ENCODE assay signal across 8 cellular contexts in genomic region chr5:91281409-91281808, GRCh38.
DNase-seq lines count a peak whose midpoint lies in the region; ATAC-seq and TF ChIP-seq lines count a peak whose summit lies in the region.

No MANE protein-coding gene starts in this region.

- H3K4me3 Mint-ChIP-seq in activated T-cell treated with anti-CD3 and anti-CD28 coated beads, Interleukin-2, amount 50 U/mL, for 24 hours: peak overlapping the region; percentile 74
- H3K4me3 Mint-ChIP-seq in activated T-helper 1 cell treated with anti-CD3 and anti-CD28 coated beads, Interleukin-12 subunit alpha, Interleukin-12 subunit beta, Interleukin-2, Interleukin-4 antibody, amounts not matched to agents 30 ng/mL and 10 ng/mL and 1 ng/mL, durations not matched to agents 14 hours and 24 hours and 36 hours: peak overlapping the region; percentile 81

- no peak for DNase-seq in activated T-cell treated with anti-CD3 and anti-CD28 coated beads, Interleukin-2, amount 50 U/mL, for 24 hours
- DNase-seq in activated T-cell treated with anti-CD3 and anti-CD28 coated beads for 4 hours (no peak), iris pigment epithelial cell (ENCODE audit: low read depth) (peak; percentile 88), thoracic aorta (ENCODE audit: low spot score) (no peak), caudate nucleus (lab: John Stamatoyannopoulos, UW) (no peak), left colon (no peak)
- DNase-seq in activated T-helper 1 cell treated with anti-CD3 and anti-CD28 coated beads, Interleukin-12 subunit alpha, Interleukin-12 subunit beta, Interleukin-2, Interleukin-4 antibody, amounts not matched to agents 30 ng/mL and 10 ng/mL and 1 ng/mL, durations not matched to agents 14 hours and 24 hours and 36 hours (ENCODE audit: low spot score): no peak

- H3K27me3 Mint-ChIP-seq in activated T-cell treated with anti-CD3 and anti-CD28 coated beads, Interleukin-2, amount 50 U/mL, for 24 hours: no peaks in the 10 kb centered on the region
- peaks cover 2% of the 10 kb centered on the region for H3K27me3 Mint-ChIP-seq in activated T-helper 1 cell treated with anti-CD3 and anti-CD28 coated beads, Interleukin-12 subunit alpha, Interleukin-12 subunit beta, Interleukin-2, Interleukin-4 antibody, amounts not matched to agents 30 ng/mL and 10 ng/mL and 1 ng/mL, durations not matched to agents 14 hours and 24 hours and 36 hours (ENCODE audit: insufficient read depth)

- no peaks in the 10 kb centered on the region for H3K36me3 ChIP-seq in thoracic aorta

- H3K9me3 ChIP-seq in thoracic aorta: no peaks in the 10 kb centered on the region

- H3K9me3 Mint-ChIP-seq in activated T-cell treated with anti-CD3 and anti-CD28 coated beads, Interleukin-2, amount 50 U/mL, for 24 hours: peaks cover 16% of the 10 kb centered on the region
- peaks cover 20% of the 10 kb centered on the region for H3K9me3 Mint-ChIP-seq in activated T-helper 1 cell treated with anti-CD3 and anti-CD28 coated beads, Interleukin-12 subunit alpha, Interleukin-12 subunit beta, Interleukin-2, Interleukin-4 antibody, amounts not matched to agents 30 ng/mL and 10 ng/mL and 1 ng/mL, durations not matched to agents 14 hours and 24 hours and 36 hours

- peaks cover 53% of the 10 kb centered on the region for H3K4me1 Mint-ChIP-seq in activated T-cell treated with anti-CD3 and anti-CD28 coated beads, Interleukin-2, amount 50 U/mL, for 24 hours (ENCODE audit: low read depth)
- H3K4me1 Mint-ChIP-seq in activated T-helper 1 cell treated with anti-CD3 and anti-CD28 coated beads, Interleukin-12 subunit alpha, Interleukin-12 subunit beta, Interleukin-2, Interleukin-4 antibody, amounts not matched to agents 30 ng/mL and 10 ng/mL and 1 ng/mL, durations not matched to agents 14 hours and 24 hours and 36 hours (ENCODE audit: low read depth): peaks cover 40% of the 10 kb centered on the region

- H3K4me3 ChIP-seq in thoracic aorta: no peak overlapping the region

- ATAC-seq in thoracic aorta (ENCODE audit: insufficient number of reproducible peaks, low FRiP score, low read depth) (no peak), HG02970 (IDR thresholded peaks at IDR 0.05; ENCODE audit: low FRiP score, unreplicated experiment) (no peak), left colon (no peak)

- TF ChIP-seq CTCF in thoracic aorta (IDR thresholded peaks at IDR 0.05): no peak

- peaks cover 1% of the 10 kb centered on the region for H3K36me3 Mint-ChIP-seq in activated T-cell treated with anti-CD3 and anti-CD28 coated beads, Interleukin-2, amount 50 U/mL, for 24 hours (ENCODE audit: low read depth)
- peaks cover 13% of the 10 kb centered on the region for H3K36me3 Mint-ChIP-seq in activated T-helper 1 cell treated with anti-CD3 and anti-CD28 coated beads, Interleukin-12 subunit alpha, Interleukin-12 subunit beta, Interleukin-2, Interleukin-4 antibody, amounts not matched to agents 30 ng/mL and 10 ng/mL and 1 ng/mL, durations not matched to agents 14 hours and 24 hours and 36 hours (ENCODE audit: low read depth)

- peaks cover 0 to 21% of the 10 kb centered on the region in 2 donors for H3K4me1 ChIP-seq in thoracic aorta (ENCODE audit: control insufficient read depth in 1 of 2, low read depth in 2 of 2)

- intact Hi-C loops in activated T-helper 1 cell treated with anti-CD3 and anti-CD28 coated beads, Interleukin-12 subunit alpha, Interleukin-12 subunit beta, Interleukin-2, Interleukin-4 antibody, amounts not matched to agents 30 ng/mL and 10 ng/mL and 1 ng/mL, durations not matched to agents 14 hours and 24 hours and 36 hours (cut with micrococcal nuclease): loop anchor here (5.0 kb wide), 2 partner anchors 81 to 874 kb away; partner anchors contain the start of gene CETN3
- intact Hi-C loops in left colon (cut with DNase I, micrococcal nuclease): loop anchor here in 1 of 2 donors (5.0 kb wide), 1 partner anchor 101 kb away; the partner anchor contains the start of gene ARRDC3

- H3K27ac ChIP-seq in thoracic aorta: peak overlapping the region; percentile 86 to 96
- H3K27ac ChIP-seq in caudate nucleus (ENCODE audit: low read depth, low read length): no peak overlapping the region

- H3K27me3 ChIP-seq in thoracic aorta (replicated peaks; ENCODE audit: insufficient read depth): no peaks in the 10 kb centered on the region

- H3K27ac Mint-ChIP-seq in activated T-cell treated with anti-CD3 and anti-CD28 coated beads, Interleukin-2, amount 50 U/mL, for 24 hours: peak overlapping the region; percentile 95
- H3K27ac Mint-ChIP-seq in activated T-helper 1 cell treated with anti-CD3 and anti-CD28 coated beads, Interleukin-12 subunit alpha, Interleukin-12 subunit beta, Interleukin-2, Interleukin-4 antibody, amounts not matched to agents 30 ng/mL and 10 ng/mL and 1 ng/mL, durations not matched to agents 14 hours and 24 hours and 36 hours: peak overlapping the region; percentile 49
